In genomic region chr3:184289426-184289938, GRCh38 we compare ENCODE assay signal across 8 cellular contexts. TPM values are rescaled to one million over a fixed set of nuclear protein-coding genes. Genes with fewer than 3 reads are reported as not detected.
A peak's percentile ranks its signal among the peaks of the same experiment; 100 is the strongest.
DNase-seq lines count a peak whose midpoint lies in the region; ATAC-seq and TF ChIP-seq lines count a peak whose summit lies in the region.

No MANE protein-coding gene starts in this region.

- H3K4me2 ChIP-seq in Karpas-422 (ENCODE audit: low read depth, low read length, poor library complexity, severe bottlenecking), result no peak overlapping the region

- no peak overlapping the region for H3K4me3 Mint-ChIP-seq in activated T-cell treated with anti-CD3 and anti-CD28 coated beads, Interleukin-2, amount 50 U/mL, for 72 hours
- H3K4me3 Mint-ChIP-seq in osteocyte (ENCODE audit: unreplicated experiment), result no peak overlapping the region

- no TSS peak for BruUV-seq in Panc1 (replicated peaks; lab: Mats Ljungman, UMichigan)

- no peak overlapping the region for H3K9ac ChIP-seq in Karpas-422 (ENCODE audit: low read length)

- intact Hi-C loops in Panc1 (cut with micrococcal nuclease; ENCODE audit: unreplicated experiment), result loop anchor here (5.0 to 10.0 kb wide), 2 partner anchors 145 to 392 kb away; no protein-coding TSS in a partner anchor

- CTCF ChIA-PET in Panc1 (lab: Charles Lee), result interaction anchor here (0.6 kb wide), 2 partner anchors 82 to 394 kb away, joined by 4 to 9 read pairs; no protein-coding TSS in a partner anchor

- TF ChIP-seq CTCF in Panc1 (IDR thresholded peaks at IDR 0.05) (peak; percentile 96), fibroblast of pulmonary artery (IDR thresholded peaks at IDR 0.05; ENCODE audit: low read length, missing control alignments) (peak; percentile 69), osteocyte (IDR thresholded peaks at IDR 0.05) (peak; percentile 72)

- H3K27ac ChIP-seq in Karpas-422 (ENCODE audit: low read length) (no peak overlapping the region), Panc1 (ENCODE audit: low read length) (no peak overlapping the region)

- in situ Hi-C loops in Panc1 (cut with HindIII; ENCODE audit: low pct_unique_long_range_greater_than_20kb, low sequenced_read_pairs), result no loop called here

- H3K4me3 ChIP-seq in Karpas-422 (ENCODE audit: low read length) (no peak overlapping the region), Panc1 (ENCODE audit: low read depth in 2 of 2, low read length in 2 of 2) (no peak overlapping the region), fibroblast of pulmonary artery (replicated peaks; ENCODE audit: low read depth, low read length) (no peak overlapping the region)

- no peaks in the 10 kb centered on the region for H3K79me2 ChIP-seq in Karpas-422 (ENCODE audit: low read length)

- H3K9me2 ChIP-seq in Karpas-422 (replicated peaks; ENCODE audit: insufficient read depth, low read length), result no peaks in the 10 kb centered on the region

- no peaks in the 10 kb centered on the region for H4K20me1 ChIP-seq in Karpas-422 (ENCODE audit: insufficient read depth, low read depth, low read length)

- no peak overlapping the region for H3K27ac Mint-ChIP-seq in activated T-cell treated with anti-CD3 and anti-CD28 coated beads, Interleukin-2, amount 50 U/mL, for 72 hours
- H3K27ac Mint-ChIP-seq in osteocyte (ENCODE audit: unreplicated experiment), result no peak overlapping the region

- ATAC-seq in Panc1, result peak; percentile 83
- ATAC-seq in activated T-cell treated with anti-CD3 and anti-CD28 coated beads, Interleukin-2, amount 50 U/mL, for 72 hours (replicated peaks in 1 of 2), result peak; percentile 78
- ATAC-seq in GM21526 (IDR thresholded peaks at IDR 0.05; ENCODE audit: low FRiP score, unreplicated experiment), result no peak
- no peak for ATAC-seq in GM21717 (IDR thresholded peaks at IDR 0.05; ENCODE audit: unreplicated experiment)

- DNase-seq in DMS53 (lab: John Stamatoyannopoulos, UW) (peak; percentile 74), Karpas-422 (peak; percentile 93), Panc1 (ENCODE audit: low read depth, low spot score) (peak; percentile 43), fibroblast of pulmonary artery (ENCODE audit: low read depth) (peak; percentile 63), osteocyte (ENCODE audit: extremely low spot score, unreplicated experiment) (no peak)
- DNase-seq in activated T-cell treated with anti-CD3 and anti-CD28 coated beads, Interleukin-2, amount 50 U/mL, for 72 hours, result peak; percentile 72 to 75

- no peak overlapping the region for H2AFZ ChIP-seq in Karpas-422 (ENCODE audit: low read length)

- peaks cover 20% of the 10 kb centered on the region for H3K27me3 Mint-ChIP-seq in activated T-cell treated with anti-CD3 and anti-CD28 coated beads, Interleukin-2, amount 50 U/mL, for 72 hours (ENCODE audit: low read depth)
- peaks cover 26% of the 10 kb centered on the region for H3K27me3 Mint-ChIP-seq in osteocyte (ENCODE audit: unreplicated experiment)

- no peaks in the 10 kb centered on the region for H3K4me1 Mint-ChIP-seq in activated T-cell treated with anti-CD3 and anti-CD28 coated beads, Interleukin-2, amount 50 U/mL, for 72 hours (ENCODE audit: low read depth)
- H3K4me1 Mint-ChIP-seq in osteocyte (ENCODE audit: unreplicated experiment), result no peaks in the 10 kb centered on the region

- no peaks in the 10 kb centered on the region for H3K27me3 ChIP-seq in Karpas-422 (ENCODE audit: low read length)
- H3K27me3 ChIP-seq in Panc1 (ENCODE audit: control insufficient read depth, insufficient read depth, low read length), result no peaks in the 10 kb centered on the region

- no peaks in the 10 kb centered on the region for H3K9me3 Mint-ChIP-seq in activated T-cell treated with anti-CD3 and anti-CD28 coated beads, Interleukin-2, amount 50 U/mL, for 72 hours
- no peaks in the 10 kb centered on the region for H3K9me3 Mint-ChIP-seq in osteocyte (ENCODE audit: unreplicated experiment)

- H3K36me3 ChIP-seq in Karpas-422 (ENCODE audit: insufficient read depth, low read length) (no peaks in the 10 kb centered on the region), Panc1 (ENCODE audit: control insufficient read depth, insufficient read depth, low read length) (no peaks in the 10 kb centered on the region)

- no peaks in the 10 kb centered on the region for H3K36me3 Mint-ChIP-seq in activated T-cell treated with anti-CD3 and anti-CD28 coated beads, Interleukin-2, amount 50 U/mL, for 72 hours (ENCODE audit: insufficient read depth in 2 of 2)
- H3K36me3 Mint-ChIP-seq in osteocyte (ENCODE audit: unreplicated experiment), result no peaks in the 10 kb centered on the region

- POLR2A ChIA-PET in Panc1 (lab: Charles Lee), result no interaction called here

- H3K4me1 ChIP-seq in Karpas-422 (ENCODE audit: low read length), result peaks cover 2% of the 10 kb centered on the region
- no peaks in the 10 kb centered on the region for H3K4me1 ChIP-seq in Panc1 (ENCODE audit: control insufficient read depth, insufficient read depth, low read length)

- H3K9me3 ChIP-seq in Karpas-422 (ENCODE audit: low read length) (no peaks in the 10 kb centered on the region), Panc1 (ENCODE audit: control insufficient read depth, insufficient read depth, low read depth, low read length) (no peaks in the 10 kb centered on the region)

RNA-seq across cellular contexts. Expression of gene PSMD2, which starts 9.6 kb away (rescaled TPM):
- 235 and 301 TPM in 2 replicates for total RNA-seq in Karpas-422 (2014; rRNA removed; shearing (Covaris generic); ENCODE audit: low replicate concordance)
- total RNA-seq in Panc1 (2021; ENCODE audit: unreplicated experiment), result 536 TPM
- polyA plus RNA-seq in Panc1 (2012; ENCODE audit: insufficient read length), result 669 TPM
- total RNA-seq in activated T-cell treated with anti-CD3 and anti-CD28 coated beads, Interleukin-2, amount 50 U/mL, for 72 hours, result 100 to 1,000 TPM; 169 to 184 TPM
- total RNA-seq in osteocyte, result 222 and 239 TPM in 2 replicates

RNA-seq across cellular contexts. Expression of gene ECE2, which starts 13.7 kb away (rescaled TPM):
- 0.15 TPM in 1 of 2 replicates, not detected in the other for total RNA-seq in Karpas-422 (2014; rRNA removed; shearing (Covaris generic); ENCODE audit: low replicate concordance)
- total RNA-seq in Panc1 (2021; ENCODE audit: unreplicated experiment) (not detected), osteocyte (not detected in 2 replicates)
- not detected for polyA plus RNA-seq in Panc1 (2012; ENCODE audit: insufficient read length)
- total RNA-seq in activated T-cell treated with anti-CD3 and anti-CD28 coated beads, Interleukin-2, amount 50 U/mL, for 72 hours, result not detected

RNA-seq across cellular contexts. Expression of gene EIF4G1, which starts 24.9 kb away (rescaled TPM):
- 177 and 369 TPM in 2 replicates for total RNA-seq in Karpas-422 (2014; rRNA removed; shearing (Covaris generic); ENCODE audit: low replicate concordance)
- 798 TPM for total RNA-seq in Panc1 (2021; ENCODE audit: unreplicated experiment)
- polyA plus RNA-seq in Panc1 (2012; ENCODE audit: insufficient read length), result 816 TPM
- total RNA-seq in activated T-cell treated with anti-CD3 and anti-CD28 coated beads, Interleukin-2, amount 50 U/mL, for 72 hours, result 100 to 1,000 TPM; 274 to 305 TPM
- total RNA-seq in osteocyte, result 367 and 385 TPM in 2 replicates

RNA-seq across cellular contexts. Expression of gene CAMK2N2, which starts 28.1 kb away (rescaled TPM):
- total RNA-seq in Karpas-422 (2014; rRNA removed; shearing (Covaris generic); ENCODE audit: low replicate concordance), result 5.0 and 9.5 TPM in 2 replicates
- total RNA-seq in Panc1 (2021; ENCODE audit: unreplicated experiment), result 5.7 TPM
- polyA plus RNA-seq in Panc1 (2012; ENCODE audit: insufficient read length), result 4.3 TPM
- total RNA-seq in activated T-cell treated with anti-CD3 and anti-CD28 coated beads, Interleukin-2, amount 50 U/mL, for 72 hours, result under 1 TPM; 0.24 to 0.35 TPM
- 1.8 and 2.0 TPM in 2 replicates for total RNA-seq in osteocyte

RNA-seq across cellular contexts. Expression of gene EEF1AKMT4, which starts 40.0 kb away (rescaled TPM):
- total RNA-seq in Karpas-422 (2014; rRNA removed; shearing (Covaris generic); ENCODE audit: low replicate concordance), result 30.3 and 49.6 TPM in 2 replicates
- total RNA-seq in Panc1 (2021; ENCODE audit: unreplicated experiment) (10.7 TPM), osteocyte (3.9 and 4.5 TPM in 2 replicates)
- 10.8 TPM for polyA plus RNA-seq in Panc1 (2012; ENCODE audit: insufficient read length)
- total RNA-seq in activated T-cell treated with anti-CD3 and anti-CD28 coated beads, Interleukin-2, amount 50 U/mL, for 72 hours, result 1 to 10 TPM; 3.5 to 3.6 TPM

Comparison
In these comparisons a context has a peak if more than half of its experiments do, and no peak if none do; other contexts are left out.
1. ATAC-seq: peak in Panc1 (single experiment) and activated T-cell treated with anti-CD3 and anti-CD28 coated beads, Interleukin-2, amount 50 U/mL, for 72 hours (2 of 2); none in GM21526 (single experiment) and GM21717 (single experiment).
2. Peak in every context shown above with its lines, with median percentiles within 50 percentile points of each other: CTCF ChIP-seq.